16 cellular contexts compared by ENCODE assay signal in genomic region chr10:95664543-95664942, GRCh38.
"Had no signal": no experiment of that assay in that cellular context is flagged by ENCODE, and none has a peak within 500 bp of the region (broad histone marks: within the 10 kb centered on the region; RNA-seq: fewer than 3 reads in every experiment).

No MANE protein-coding gene starts in this region.

- H3K4me3 Mint-ChIP-seq: activated naive CD8-positive, alpha-beta T cell treated with anti-CD3 and anti-CD28 coated beads, Interleukin-2, amount 10 ng/mL, durations not matched to agents 7 days and 5 days; activated T-helper 1 cell treated with anti-CD3 and anti-CD28 coated beads, Interleukin-12 subunit alpha, Interleukin-12 subunit beta, Interleukin-2, Interleukin-4 antibody, amounts not matched to agents 30 ng/mL and 10 ng/mL and 1 ng/mL, durations not matched to agents 14 hours and 24 hours and 36 hours; endodermal cell; natural killer cell; WTC11 had no signal

- DNase-seq: activated CD4-positive, alpha-beta T cell treated with anti-CD3 and anti-CD28 coated beads for 4 hours; activated naive CD8-positive, alpha-beta T cell treated with anti-CD3 and anti-CD28 coated beads, Interleukin-2, amount 10 ng/mL, durations not matched to agents 7 days and 5 days; aorta; endodermal cell; hippocampal formation; mesenchymal stem cell; natural killer cell; retina; stimulated activated naive CD8-positive, alpha-beta T cell treated with anti-CD3 and anti-CD28 coated beads, Interleukin-15, Interleukin-2, amounts not matched to agents 100 U/mL and 50 U/mL, for 24 hours; testis; upper lobe of right lung had no signal

- H3K4me1 Mint-ChIP-seq: endodermal cell, natural killer cell, WTC11 had no signal

- H3K36me3 ChIP-seq: breast epithelium, neutrophil had no signal

- H3K4me3 ChIP-seq: breast epithelium, smooth muscle cell, testis, upper lobe of right lung had no signal

- H3K9me3 Mint-ChIP-seq: activated naive CD8-positive, alpha-beta T cell treated with anti-CD3 and anti-CD28 coated beads, Interleukin-2, amount 10 ng/mL, durations not matched to agents 7 days and 5 days; activated T-helper 1 cell treated with anti-CD3 and anti-CD28 coated beads, Interleukin-12 subunit alpha, Interleukin-12 subunit beta, Interleukin-2, Interleukin-4 antibody, amounts not matched to agents 30 ng/mL and 10 ng/mL and 1 ng/mL, durations not matched to agents 14 hours and 24 hours and 36 hours; endodermal cell; natural killer cell; WTC11 had no signal

- H3K27ac ChIP-seq: breast epithelium, neutrophil, testis, upper lobe of right lung had no signal

- H3K4me1 ChIP-seq: testis, upper lobe of right lung had no signal

- H3K9me3 ChIP-seq: breast epithelium, neutrophil, testis, upper lobe of right lung had no signal

- ATAC-seq: natural killer cell; stimulated activated naive CD8-positive, alpha-beta T cell treated with anti-CD3 and anti-CD28 coated beads, Interleukin-15, Interleukin-2, amounts not matched to agents 100 U/mL and 50 U/mL, for 24 hours; upper lobe of right lung; WTC11 had no signal

- H3K27me3 Mint-ChIP-seq: activated naive CD8-positive, alpha-beta T cell treated with anti-CD3 and anti-CD28 coated beads, Interleukin-2, amount 10 ng/mL, durations not matched to agents 7 days and 5 days had no signal

- H3K27me3 ChIP-seq: breast epithelium, neutrophil, testis, upper lobe of right lung had no signal

- H3K27ac Mint-ChIP-seq: activated naive CD8-positive, alpha-beta T cell treated with anti-CD3 and anti-CD28 coated beads, Interleukin-2, amount 10 ng/mL, durations not matched to agents 7 days and 5 days; activated T-helper 1 cell treated with anti-CD3 and anti-CD28 coated beads, Interleukin-12 subunit alpha, Interleukin-12 subunit beta, Interleukin-2, Interleukin-4 antibody, amounts not matched to agents 30 ng/mL and 10 ng/mL and 1 ng/mL, durations not matched to agents 14 hours and 24 hours and 36 hours; endodermal cell; natural killer cell; WTC11 had no signal
